In the genomic region with DNA sequence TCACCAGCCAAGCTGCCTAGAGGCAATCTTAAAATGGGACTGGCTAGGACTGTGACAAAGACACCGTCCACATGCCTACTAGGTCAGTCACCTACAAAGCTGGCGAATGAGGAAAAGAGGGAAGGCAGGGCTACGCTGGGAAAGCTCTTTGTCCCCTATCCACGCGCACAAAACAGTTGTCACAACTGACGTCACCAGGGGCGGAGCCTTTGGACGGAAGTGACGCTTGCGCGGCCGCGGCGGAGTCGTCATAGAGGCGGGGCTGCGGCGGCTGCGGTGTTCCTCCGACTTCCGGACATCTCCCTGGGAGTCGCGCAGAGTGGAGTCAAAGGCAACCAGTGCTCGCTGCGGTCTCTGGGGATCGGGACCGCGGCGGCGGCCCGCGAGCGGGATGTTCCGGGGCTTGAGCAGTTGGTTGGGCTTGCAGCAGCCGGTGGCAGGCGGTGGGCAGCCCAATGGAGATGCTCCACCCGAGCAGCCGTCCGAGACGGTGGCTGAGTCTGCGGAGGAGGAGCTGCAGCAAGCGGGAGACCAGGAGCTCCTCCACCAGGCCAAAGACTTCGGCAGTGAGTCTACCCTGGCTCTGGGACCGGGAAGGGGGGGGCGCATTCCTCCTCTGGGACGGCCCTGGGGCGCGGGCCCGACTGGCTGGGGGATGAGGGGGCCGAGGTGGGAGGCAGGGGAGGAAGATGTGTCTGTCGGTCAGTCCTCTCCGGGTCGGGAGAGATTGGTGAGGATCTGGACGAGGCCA, we compare ENCODE assay signal across 1 cellular context.
TF ChIP-seq lines count a peak whose summit lies in the region.

A gene with protein sequence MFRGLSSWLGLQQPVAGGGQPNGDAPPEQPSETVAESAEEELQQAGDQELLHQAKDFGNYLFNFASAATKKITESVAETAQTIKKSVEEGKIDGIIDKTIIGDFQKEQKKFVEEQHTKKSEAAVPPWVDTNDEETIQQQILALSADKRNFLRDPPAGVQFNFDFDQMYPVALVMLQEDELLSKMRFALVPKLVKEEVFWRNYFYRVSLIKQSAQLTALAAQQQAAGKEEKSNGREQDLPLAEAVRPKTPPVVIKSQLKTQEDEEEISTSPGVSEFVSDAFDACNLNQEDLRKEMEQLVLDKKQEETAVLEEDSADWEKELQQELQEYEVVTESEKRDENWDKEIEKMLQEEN (plus strand): TSS at position 279 of the 751 bp plus-strand sequence. CDS start 113 bp downstream, at position 392.

TF ChIP-seq in K562, 482 proteins besides CTCF, POLR2A, EP300 and RAD21 (continued from another document and continues in another):
- peak; percentile 7 for TF ChIP-seq PRDM10 (IDR thresholded peaks at IDR 0.05; ENCODE audit: partially characterized antibody)
- TF ChIP-seq ZBTB7A (IDR thresholded peaks at IDR 0.05; ENCODE audit: borderline replicate concordance, control insufficient read depth, low read depth, low read length): no peak
- 0 out of 2 replicates have a peak, but pooled peaks have one; percentile 54 for TF ChIP-seq SMAD4 (CRISPR knock-in tag; conservative IDR thresholded peaks at IDR 0.05)
- peak; percentile 96 for TF ChIP-seq MTA1 (IDR thresholded peaks at IDR 0.05; ENCODE audit: borderline replicate concordance)
- TF ChIP-seq IRF9 (tag; IDR thresholded peaks at IDR 0.05): no peak
- peak; percentile 32 for TF ChIP-seq CCNT2 (IDR thresholded peaks at IDR 0.05; ENCODE audit: borderline replicate concordance, extremely low read depth, insufficient read length, low read depth, low read length)
- TF ChIP-seq ZFP91 (CRISPR knock-in tag; IDR thresholded peaks at IDR 0.05): no peak
- TF ChIP-seq KDM2B (CRISPR knock-in tag; IDR thresholded peaks at IDR 0.05): no peak
- TF ChIP-seq ZNF444 (CRISPR knock-in tag; IDR thresholded peaks at IDR 0.05): no peak
- peak in 1 of 2 experiments; percentile 58; a peak in 1 of 4 replicates for TF ChIP-seq ZNF639 (CRISPR knock-in tag; conservative IDR thresholded peaks at IDR 0.05 in 1 of 2, IDR thresholded peaks at IDR 0.05 in 1 of 2)
- peak; percentile 92 for TF ChIP-seq TBP (optimal IDR thresholded peaks at IDR 0.05; ENCODE audit: low read depth, low read length)
- no peak for TF ChIP-seq EGR1 (conservative IDR thresholded peaks at IDR 0.05)
- TF ChIP-seq CBX2 (IDR thresholded peaks at IDR 0.05; ENCODE audit: insufficient read depth, low read length, poor library complexity, severe bottlenecking): no peak
- TF ChIP-seq YY1 (IDR thresholded peaks at IDR 0.05; ENCODE audit: borderline replicate concordance in 1 of 3, control insufficient read depth in 1 of 3, extremely low read depth in 1 of 3, insufficient read depth in 3 of 3, insufficient read length in 1 of 3, insufficient replicate concordance in 2 of 3, low read depth in 1 of 3, low read length in 2 of 3): peak in 2 of 3 experiments; percentile 5 to 55
- TF ChIP-seq ARID3B (CRISPR knock-in tag; IDR thresholded peaks at IDR 0.05; ENCODE audit: borderline replicate concordance): no peak
- no peak for TF ChIP-seq SMARCB1 (IDR thresholded peaks at IDR 0.05; ENCODE audit: insufficient read length, low read depth)
- TF ChIP-seq BDP1 (IDR thresholded peaks at IDR 0.05; ENCODE audit: insufficient read depth, insufficient read length): no peak
- no peak for TF ChIP-seq MED1 (CRISPR knock-in tag; IDR thresholded peaks at IDR 0.05; ENCODE audit: borderline replicate concordance)
- TF ChIP-seq, protein P1, sequence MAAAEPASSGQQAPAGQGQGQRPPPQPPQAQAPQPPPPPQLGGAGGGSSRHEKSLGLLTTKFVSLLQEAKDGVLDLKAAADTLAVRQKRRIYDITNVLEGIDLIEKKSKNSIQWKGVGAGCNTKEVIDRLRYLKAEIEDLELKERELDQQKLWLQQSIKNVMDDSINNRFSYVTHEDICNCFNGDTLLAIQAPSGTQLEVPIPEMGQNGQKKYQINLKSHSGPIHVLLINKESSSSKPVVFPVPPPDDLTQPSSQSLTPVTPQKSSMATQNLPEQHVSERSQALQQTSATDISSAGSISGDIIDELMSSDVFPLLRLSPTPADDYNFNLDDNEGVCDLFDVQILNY (CRISPR knock-in tag; IDR thresholded peaks at IDR 0.05): no peak
- peak; percentile 94 for TF ChIP-seq GABPA (tag; conservative IDR thresholded peaks at IDR 0.05; ENCODE audit: low read depth)
- 0 out of 4 replicates have a peak, but pooled peaks of 1 of the 2 experiments have one; percentile 20 for TF ChIP-seq ETV6 (IDR thresholded peaks at IDR 0.05; ENCODE audit: borderline replicate concordance in 1 of 2, low read depth in 2 of 2, low read length in 1 of 2)
- TF ChIP-seq ETV6 (CRISPR knock-in tag; IDR thresholded peaks at IDR 0.05; ENCODE audit: borderline replicate concordance): no peak
- peak; percentile 57; the same call in 1 of the 2 replicates for TF ChIP-seq HCFC1 (IDR thresholded peaks at IDR 0.05; ENCODE audit: low read depth, low read length)
- no peak for TF ChIP-seq KLF1 (tag; IDR thresholded peaks at IDR 0.05)
- TF ChIP-seq POLR2H (tag; IDR thresholded peaks at IDR 0.05; ENCODE audit: low read depth): peak; percentile 82; the same call in 1 of the 2 replicates
- TF ChIP-seq, protein P2, sequence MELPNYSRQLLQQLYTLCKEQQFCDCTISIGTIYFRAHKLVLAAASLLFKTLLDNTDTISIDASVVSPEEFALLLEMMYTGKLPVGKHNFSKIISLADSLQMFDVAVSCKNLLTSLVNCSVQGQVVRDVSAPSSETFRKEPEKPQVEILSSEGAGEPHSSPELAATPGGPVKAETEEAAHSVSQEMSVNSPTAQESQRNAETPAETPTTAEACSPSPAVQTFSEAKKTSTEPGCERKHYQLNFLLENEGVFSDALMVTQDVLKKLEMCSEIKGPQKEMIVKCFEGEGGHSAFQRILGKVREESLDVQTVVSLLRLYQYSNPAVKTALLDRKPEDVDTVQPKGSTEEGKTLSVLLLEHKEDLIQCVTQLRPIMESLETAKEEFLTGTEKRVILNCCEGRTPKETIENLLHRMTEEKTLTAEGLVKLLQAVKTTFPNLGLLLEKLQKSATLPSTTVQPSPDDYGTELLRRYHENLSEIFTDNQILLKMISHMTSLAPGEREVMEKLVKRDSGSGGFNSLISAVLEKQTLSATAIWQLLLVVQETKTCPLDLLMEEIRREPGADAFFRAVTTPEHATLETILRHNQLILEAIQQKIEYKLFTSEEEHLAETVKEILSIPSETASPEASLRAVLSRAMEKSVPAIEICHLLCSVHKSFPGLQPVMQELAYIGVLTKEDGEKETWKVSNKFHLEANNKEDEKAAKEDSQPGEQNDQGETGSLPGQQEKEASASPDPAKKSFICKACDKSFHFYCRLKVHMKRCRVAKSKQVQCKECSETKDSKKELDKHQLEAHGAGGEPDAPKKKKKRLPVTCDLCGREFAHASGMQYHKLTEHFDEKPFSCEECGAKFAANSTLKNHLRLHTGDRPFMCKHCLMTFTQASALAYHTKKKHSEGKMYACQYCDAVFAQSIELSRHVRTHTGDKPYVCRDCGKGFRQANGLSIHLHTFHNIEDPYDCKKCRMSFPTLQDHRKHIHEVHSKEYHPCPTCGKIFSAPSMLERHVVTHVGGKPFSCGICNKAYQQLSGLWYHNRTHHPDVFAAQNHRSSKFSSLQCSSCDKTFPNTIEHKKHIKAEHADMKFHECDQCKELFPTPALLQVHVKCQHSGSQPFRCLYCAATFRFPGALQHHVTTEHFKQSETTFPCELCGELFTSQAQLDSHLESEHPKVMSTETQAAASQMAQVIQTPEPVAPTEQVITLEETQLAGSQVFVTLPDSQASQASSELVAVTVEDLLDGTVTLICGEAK (IDR thresholded peaks at IDR 0.05): peak; percentile 89
- TF ChIP-seq, protein P2 (CRISPR knock-in tag; IDR thresholded peaks at IDR 0.05): no peak
- no peak for TF ChIP-seq ZNF324 (CRISPR knock-in tag; IDR thresholded peaks at IDR 0.05)
- TF ChIP-seq BRD9 (IDR thresholded peaks at IDR 0.05; ENCODE audit: low read depth, partially characterized antibody): no peak
- TF ChIP-seq RBM15 (IDR thresholded peaks at IDR 0.05; ENCODE audit: insufficient read depth, low read length): no peak
- TF ChIP-seq KDM1A (IDR thresholded peaks at IDR 0.05): no peak
